8 cellular contexts compared by ENCODE assay signal in genomic region chr7:151518105-151518780, GRCh38.
A peak's percentile ranks its signal among the peaks of the same experiment; 100 is the strongest.
DNase-seq lines count a peak whose midpoint lies in the region; TF ChIP-seq lines count a peak whose summit lies in the region.

No MANE protein-coding gene starts in this region.

- H3K4me2 ChIP-seq in DOHH2 (ENCODE audit: low read length), result peak overlapping the region; percentile 83

- H3F3A ChIP-seq in DOHH2 (ENCODE audit: control insufficient read depth, insufficient read depth), result 0 out of 2 replicates have a peak, but pooled peaks cover 2% of the 10 kb centered on the region

- peaks cover 8% of the 10 kb centered on the region for H3K9me3 ChIP-seq in DOHH2 (ENCODE audit: control insufficient read depth, insufficient read depth, low read length)
- H3K9me3 ChIP-seq in muscle layer of duodenum (ENCODE audit: control insufficient read depth in 1 of 2, low read length in 2 of 2), result no peaks in the 10 kb centered on the region

- no peaks in the 10 kb centered on the region for H3K27me3 ChIP-seq in DOHH2 (ENCODE audit: control insufficient read depth, low read length)
- no peaks in the 10 kb centered on the region for H3K27me3 ChIP-seq in muscle layer of duodenum (ENCODE audit: low read depth, low read length)

- H3K4me3 ChIP-seq in DOHH2 (ENCODE audit: low read length) (peak overlapping the region; percentile 93), epithelial cell of esophagus (ENCODE audit: low read length) (peak overlapping the region; percentile 88), muscle layer of duodenum (ENCODE audit: low read depth in 1 of 2, low read length in 2 of 2) (peak overlapping the region; percentile 78 to 98)

- no peak for TF ChIP-seq CTCF in DOHH2 (IDR thresholded peaks at IDR 0.05; ENCODE audit: low read depth, low read length, poor library complexity, severe bottlenecking)
- TF ChIP-seq CTCF in epithelial cell of esophagus (IDR thresholded peaks at IDR 0.05; ENCODE audit: insufficient read depth, low read depth, low read length, missing control alignments), result peak; percentile 4

- H3K27ac ChIP-seq in DOHH2 (ENCODE audit: low read depth, low read length) (peak overlapping the region; percentile 80), muscle layer of duodenum (ENCODE audit: low read length) (peak overlapping the region; percentile 98)

- H3K36me3 ChIP-seq in DOHH2 (ENCODE audit: control insufficient read depth, low read length) (peaks cover 41% of the 10 kb centered on the region), muscle layer of duodenum (ENCODE audit: control insufficient read depth in 1 of 2, insufficient read depth in 2 of 2, low read length in 2 of 2) (no peaks in the 10 kb centered on the region)

- H4K20me1 ChIP-seq in DOHH2 (ENCODE audit: control insufficient read depth, insufficient read depth, low read depth, low read length), result peaks cover 48% of the 10 kb centered on the region

- H3K9me2 ChIP-seq in DOHH2 (replicated peaks; ENCODE audit: control insufficient read depth, low read length), result no peaks in the 10 kb centered on the region

- peaks cover 26% of the 10 kb centered on the region for H3K4me1 ChIP-seq in DOHH2 (ENCODE audit: control insufficient read depth, low read length)
- H3K4me1 ChIP-seq in muscle layer of duodenum (ENCODE audit: control insufficient read depth in 1 of 2, insufficient read depth in 2 of 2, low read length in 2 of 2), result peaks cover 0 to 18% of the 10 kb centered on the region in 2 donors

- peaks cover 61% of the 10 kb centered on the region for H3K79me2 ChIP-seq in DOHH2 (ENCODE audit: control insufficient read depth, low read length)

- DNase-seq in MV-4-11 (lab: John Stamatoyannopoulos, UW) (peak; percentile 39), epithelial cell of esophagus (ENCODE audit: low read depth) (peak; percentile 60), SKM-1 treated with dmso at 0.1 percent for 144 hours (lab: John Stamatoyannopoulos, UW; ENCODE audit: unreplicated experiment) (no peak), foreskin melanocyte (no peak)
- DNase-seq in activated CD8-positive, alpha-beta memory T cell treated with anti-CD3 and anti-CD28 coated beads, Interleukin-2, amount 50 U/mL, for 1 hour (ENCODE audit: extremely low read depth), result peak; percentile 45
- peak; percentile 41 to 57 for DNase-seq in stimulated activated CD8-positive, alpha-beta memory T cell treated with anti-CD3 and anti-CD28 coated beads, Interleukin-7, amount 100 ng/mL, for 48 hours (ENCODE audit: extremely low read depth in 1 of 2, low read depth in 1 of 2)

Comparison
In these comparisons a context has a peak if more than half of its experiments do, and no peak if none do; other contexts are left out.
1. DNase-seq: peak in MV-4-11 (single experiment), activated CD8-positive, alpha-beta memory T cell treated with anti-CD3 and anti-CD28 coated beads, Interleukin-2, amount 50 U/mL, for 1 hour (single experiment), epithelial cell of esophagus (single experiment) and stimulated activated CD8-positive, alpha-beta memory T cell treated with anti-CD3 and anti-CD28 coated beads, Interleukin-7, amount 100 ng/mL, for 48 hours (2 of 2); none in SKM-1 treated with dmso at 0.1 percent for 144 hours (single experiment) and foreskin melanocyte (single experiment).
2. Peak in every context shown above with its lines, with median percentiles within 50 percentile points of each other: H3K4me3 ChIP-seq.